Comparison of ENCODE assay signal across 37 cellular contexts in the genomic region with DNA sequence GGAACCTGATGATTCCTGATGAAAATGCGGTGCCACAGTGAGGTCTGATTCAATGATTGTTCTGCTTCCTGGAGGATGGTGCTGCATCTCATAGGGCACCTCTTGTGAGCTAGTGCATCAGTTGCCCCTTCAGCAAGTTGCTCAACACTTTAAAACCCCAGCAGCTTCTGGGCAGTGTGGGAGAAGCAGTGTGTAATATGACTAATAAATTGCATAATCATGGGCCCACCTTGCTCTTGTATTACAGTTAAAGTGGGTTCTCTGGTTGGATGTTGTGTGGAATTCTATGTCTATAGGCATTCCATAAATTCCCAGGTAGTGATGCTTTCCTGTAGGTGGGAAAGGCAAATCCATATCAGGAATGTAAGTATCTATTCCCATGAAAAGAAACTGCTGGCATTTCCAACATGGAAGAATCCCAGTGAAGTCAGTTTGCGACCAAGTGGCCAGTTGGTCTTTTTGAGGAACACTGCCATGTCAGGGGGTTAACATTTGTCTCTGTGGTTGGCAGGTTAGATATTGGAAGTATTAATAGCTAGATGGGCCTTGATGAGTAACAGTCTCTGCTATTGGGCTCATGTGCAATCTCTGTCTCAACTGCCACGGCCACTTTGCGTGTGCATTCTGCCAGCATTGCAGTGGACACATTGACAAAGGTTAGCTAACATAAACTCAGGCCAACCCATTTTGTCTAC.
DNase-seq lines count a peak whose midpoint lies in the region; ATAC-seq, FAIRE-seq and TF ChIP-seq lines count a peak whose summit lies in the region.
"Had no signal": no experiment of that assay in that cellular context is flagged by ENCODE, and none has a peak within 500 bp of the region (broad histone marks: within the 10 kb centered on the region; RNA-seq: fewer than 3 reads in every experiment).

No MANE protein-coding gene starts in this region.

- H3K18ac ChIP-seq in mesendoderm (ENCODE audit: low read length) = no peak overlapping the region

- no peak overlapping the region for H3K9ac ChIP-seq in mesendoderm (ENCODE audit: low read length)

- H2BK15ac ChIP-seq in mesendoderm (replicated peaks; ENCODE audit: low read depth) = no peak overlapping the region

- in situ Hi-C loops in KBM-7 (cut with MboI; ENCODE audit: low pct_unique_long_range_greater_than_20kb, low sequenced_read_pairs) = no loop called here

- no peak for ATAC-seq in GM18519 (IDR thresholded peaks at IDR 0.05; ENCODE audit: low FRiP score, unreplicated experiment)
- ATAC-seq: CD8-positive, alpha-beta T cell; effector memory CD8-positive, alpha-beta T cell; heart right ventricle; natural killer cell; sciatic nerve had no signal

- no peak overlapping the region for H3K4me2 ChIP-seq in mesendoderm (ENCODE audit: low read length)

- H3K27me3 ChIP-seq in bronchial epithelial cell (ENCODE audit: control insufficient read depth, insufficient read depth, low read length) (no peaks in the 10 kb centered on the region), mesendoderm (ENCODE audit: insufficient read depth, low read length, poor library complexity) (no peaks in the 10 kb centered on the region)
- H3K27me3 ChIP-seq: heart right ventricle, SJCRH30, tibial nerve had no signal

- H3K79me1 ChIP-seq in mesendoderm (ENCODE audit: low read length) = no peaks in the 10 kb centered on the region

- H3K36me3 ChIP-seq in bronchial epithelial cell (ENCODE audit: control insufficient read depth, insufficient read depth, low read length) = no peaks in the 10 kb centered on the region
- no peaks in the 10 kb centered on the region for H3K36me3 ChIP-seq in mesendoderm (ENCODE audit: control insufficient read depth, insufficient read depth, low read length)
- H3K36me3 ChIP-seq: heart right ventricle, prostate gland, SJCRH30, tibial nerve, WERI-Rb-1 had no signal

- FAIRE-seq in bronchial epithelial cell (lab: Jason Lieb, UNC) = no peak
- FAIRE-seq: HTR-8/SVneo, RCC 7860 had no signal

- H3K23ac ChIP-seq in mesendoderm (ENCODE audit: low read length) = no peak overlapping the region

- no peak overlapping the region for H4K8ac ChIP-seq in mesendoderm (ENCODE audit: low read depth, low read length)

- no peaks in the 10 kb centered on the region for H3K4me1 ChIP-seq in mesendoderm (ENCODE audit: control insufficient read depth, low read depth, low read length)
- H3K4me1 ChIP-seq: prostate gland, SJCRH30 had no signal

- no peak overlapping the region for H4K5ac ChIP-seq in mesendoderm (ENCODE audit: low read length)

- no peak for TF ChIP-seq CTCF in bronchial epithelial cell (IDR thresholded peaks at IDR 0.05; ENCODE audit: insufficient read depth, low read length, severe bottlenecking)

- H3K27ac ChIP-seq in mesendoderm (ENCODE audit: low read depth, low read length) = no peak overlapping the region
- H3K27ac ChIP-seq: coronary artery, heart right ventricle, prostate gland, SJCRH30, tibial nerve, WERI-Rb-1 had no signal

- no peak overlapping the region for H2BK5ac ChIP-seq in mesendoderm (ENCODE audit: low read length)

- DNase-seq in ELR (ENCODE audit: low read depth) (peak; percentile 27), NCI-H226 (peak; percentile 91), bronchial epithelial cell (ENCODE audit: low read depth) (peak; percentile 83), mesendoderm (peak; percentile 12), NCI-H187 (lab: John Stamatoyannopoulos, UW) (no peak), KBM-7 (no peak), globus pallidus (ENCODE audit: low spot score) (no peak)
- DNase-seq: activated CD4-positive, alpha-beta T cell treated with anti-CD3 and anti-CD28 coated beads for 48 hours; activated T-cell treated with anti-CD3 and anti-CD28 coated beads for 4 hours; AML-193; aorta; CD8-positive, alpha-beta T cell; DMS 273 treated with DMSO at 0.1 percent for 48 hours; effector memory CD8-positive, alpha-beta T cell; erythroblast; heart right ventricle; HFFc6; KG1; MM.1S; natural killer cell; NCI-H1436; NCI-H2107; NCI-H446; NCI-H748 treated with DMSO at 0.1 percent for 48 hours; nucleus accumbens; SJCRH30; stimulated activated CD4-positive, alpha-beta T cell treated with anti-CD3 and anti-CD28 coated beads, Interleukin-4, amount 100 ng/mL, for 24 hours; SW 1271; T-helper 9 cell; WERI-Rb-1 had no signal

- no peak overlapping the region for H3K4ac ChIP-seq in mesendoderm (ENCODE audit: low read depth, low read length)

- no peak overlapping the region for H3K4me3 ChIP-seq in bronchial epithelial cell (ENCODE audit: low read depth, low read length)
- no peak overlapping the region for H3K4me3 ChIP-seq in mesendoderm (ENCODE audit: low read length)
- H3K4me3 ChIP-seq: coronary artery, heart right ventricle, prostate gland, SJCRH30, tibial nerve had no signal

- no peak overlapping the region for H2BK120ac ChIP-seq in mesendoderm (ENCODE audit: low read depth, low read length)

- no peak overlapping the region for H3K56ac ChIP-seq in mesendoderm (ENCODE audit: low read length)

- no peaks in the 10 kb centered on the region for H3K79me2 ChIP-seq in mesendoderm (ENCODE audit: control insufficient read depth, insufficient read depth, low read length)

- H2AK5ac ChIP-seq in mesendoderm (ENCODE audit: low read length) = no peak overlapping the region

- no CpG with 5 or more reads among the region's 4 CpGs for WGBS in mesendoderm (ENCODE audit: extremely low coverage, insufficient coverage, low lambda C conversion rate)

Comparison
In these comparisons a context has a peak if more than half of its experiments do, and no peak if none do; other contexts are left out.
1. DNase-seq: peak in ELR (single experiment), NCI-H226 (single experiment), bronchial epithelial cell (single experiment) and mesendoderm (single experiment); none in NCI-H187 (0 of 2), KBM-7 (single experiment) and globus pallidus (single experiment).